8 cellular contexts compared by ENCODE assay signal in genomic region chr4:153114771-153115321, GRCh38.
A peak's percentile ranks its signal among the peaks of the same experiment; 100 is the strongest.
DNase-seq lines count a peak whose midpoint lies in the region; ATAC-seq, FAIRE-seq and TF ChIP-seq lines count a peak whose summit lies in the region.

No MANE protein-coding gene starts in this region.

- 75 to 77% methylated on average over 11 of the region's 11 CpGs for WGBS in pancreas, 2 donors

- H3K27ac Mint-ChIP-seq in CD4-positive, CD25-positive, alpha-beta regulatory T cell = no peak overlapping the region
- no peak overlapping the region for H3K27ac Mint-ChIP-seq in T-cell

- no peaks in the 10 kb centered on the region for H3K36me3 Mint-ChIP-seq in CD4-positive, CD25-positive, alpha-beta regulatory T cell
- no peaks in the 10 kb centered on the region for H3K36me3 Mint-ChIP-seq in T-cell

- ATAC-seq in CD4-positive, CD25-positive, alpha-beta regulatory T cell (ENCODE audit: low read depth in 2 of 2) = peak; percentile 62 to 67
- ATAC-seq in T-cell (replicated peaks in 1 of 4) (peak; percentile 68 to 77 (median 68)), pancreas (peak in 3 of 4 donors; percentile 12 to 55 (median 13)), HG03442 (IDR thresholded peaks at IDR 0.05; ENCODE audit: unreplicated experiment) (no peak)

- H3K4me1 ChIP-seq in CD4-positive, CD25-positive, alpha-beta regulatory T cell (ENCODE audit: control insufficient read depth, insufficient read depth, low read length, poor library complexity, severe bottlenecking) = peaks cover 41% of the 10 kb centered on the region
- H3K4me1 ChIP-seq in ascending aorta = peaks cover 10 to 14% of the 10 kb centered on the region in 2 donors
- peaks cover 0 to 7% (median 0%) of the 10 kb centered on the region in 3 donors for H3K4me1 ChIP-seq in pancreas

- DNase-seq in CD4-positive, CD25-positive, alpha-beta regulatory T cell = peak; percentile 21 to 80 (median 75)
- DNase-seq in T-cell (peak; percentile 11 to 85 (median 62)), ascending aorta (ENCODE audit: low spot score in 2 of 2) (peak in 1 of 2 donors; percentile 74), pancreas (no peak), cerebellar cortex (ENCODE audit: low spot score) (no peak), NOMO-1 (lab: John Stamatoyannopoulos, UW; ENCODE audit: unreplicated experiment in 2 of 2) (no peak), MV-4-11 (lab: John Stamatoyannopoulos, UW) (no peak)

- no peaks in the 10 kb centered on the region for H3K9me3 Mint-ChIP-seq in CD4-positive, CD25-positive, alpha-beta regulatory T cell
- no peaks in the 10 kb centered on the region for H3K9me3 Mint-ChIP-seq in T-cell

- POLR2A ChIA-PET in T-cell (lab: Charles Lee) = interaction anchor here (0.6 to 2.1 kb wide), 4 partner anchors 12 to 1676 kb away, joined by 3 to 25 read pairs (median 3); no protein-coding TSS in a partner anchor

- peak overlapping the region; percentile 83 for H3K27ac ChIP-seq in CD4-positive, CD25-positive, alpha-beta regulatory T cell (ENCODE audit: insufficient read depth, low read length, poor library complexity, severe bottlenecking)
- H3K27ac ChIP-seq in ascending aorta (peak overlapping the region; percentile 88), pancreas (peak overlapping the region in 1 of 4 donors; percentile 33)

- H3K36me3 ChIP-seq in CD4-positive, CD25-positive, alpha-beta regulatory T cell (ENCODE audit: control insufficient read depth, insufficient read depth, low read length) = no peaks in the 10 kb centered on the region
- H3K36me3 ChIP-seq in ascending aorta (no peaks in the 10 kb centered on the region), pancreas (no peaks in the 10 kb centered on the region)

- H3K4me3 ChIP-seq in CD4-positive, CD25-positive, alpha-beta regulatory T cell (ENCODE audit: low read depth, low read length) = peak overlapping the region; percentile 63
- H3K4me3 ChIP-seq in ascending aorta (peak overlapping the region in 1 of 2 donors; percentile 55), pancreas (no peak overlapping the region)

- FAIRE-seq in pancreas (lab: Jason Lieb, UNC) = no peak

- H3K27me3 Mint-ChIP-seq in CD4-positive, CD25-positive, alpha-beta regulatory T cell = no peaks in the 10 kb centered on the region
- no peaks in the 10 kb centered on the region for H3K27me3 Mint-ChIP-seq in T-cell

- intact Hi-C loops in ascending aorta (cut with DNase I) (no loop called here), pancreas (cut with DNase I) (no loop called here)

- H3K4me1 Mint-ChIP-seq in CD4-positive, CD25-positive, alpha-beta regulatory T cell = peaks cover 0 to 21% (median 9%) of the 10 kb centered on the region in 4 donors
- peaks cover 0 to 8% (median 5%) of the 10 kb centered on the region in 3 donors for H3K4me1 Mint-ChIP-seq in T-cell

- H3K9me3 ChIP-seq in CD4-positive, CD25-positive, alpha-beta regulatory T cell (ENCODE audit: control insufficient read depth in 2 of 2, low read length in 2 of 2) = no peaks in the 10 kb centered on the region
- no peaks in the 10 kb centered on the region for H3K9me3 ChIP-seq in ascending aorta
- H3K9me3 ChIP-seq in pancreas = no peaks in the 10 kb centered on the region

- H3K27me3 ChIP-seq in CD4-positive, CD25-positive, alpha-beta regulatory T cell (ENCODE audit: control insufficient read depth, insufficient read depth, low read length) = no peaks in the 10 kb centered on the region
- H3K27me3 ChIP-seq in ascending aorta (no peaks in the 10 kb centered on the region), pancreas (no peaks in the 10 kb centered on the region)

- TF ChIP-seq CTCF in ascending aorta (IDR thresholded peaks at IDR 0.05) = no peak
- TF ChIP-seq CTCF in pancreas (IDR thresholded peaks at IDR 0.05) = no peak

- peak overlapping the region in 2 of 4 donors; percentile 38 to 82 for H3K4me3 Mint-ChIP-seq in CD4-positive, CD25-positive, alpha-beta regulatory T cell
- no peak overlapping the region for H3K4me3 Mint-ChIP-seq in T-cell

- CTCF ChIA-PET in T-cell (lab: Charles Lee) = interaction anchor here (0.7 to 5.4 kb wide), 11 partner anchors 11 to 706 kb away, joined by 3 to 59 read pairs (median 6); partner anchors contain the start of genes ARFIP1 (in 1 of the 2) and TIGD4 (in 1 of the 2)

Comparison
In these comparisons a context has a peak if more than half of its experiments do, and no peak if none do; other contexts are left out.
1. DNase-seq: peak in CD4-positive, CD25-positive, alpha-beta regulatory T cell (3 of 3) and T-cell (34 of 34); none in pancreas (0 of 6), cerebellar cortex (single experiment), NOMO-1 (0 of 2) and MV-4-11 (single experiment).